16 cellular contexts compared by ENCODE assay signal in the genomic region with DNA sequence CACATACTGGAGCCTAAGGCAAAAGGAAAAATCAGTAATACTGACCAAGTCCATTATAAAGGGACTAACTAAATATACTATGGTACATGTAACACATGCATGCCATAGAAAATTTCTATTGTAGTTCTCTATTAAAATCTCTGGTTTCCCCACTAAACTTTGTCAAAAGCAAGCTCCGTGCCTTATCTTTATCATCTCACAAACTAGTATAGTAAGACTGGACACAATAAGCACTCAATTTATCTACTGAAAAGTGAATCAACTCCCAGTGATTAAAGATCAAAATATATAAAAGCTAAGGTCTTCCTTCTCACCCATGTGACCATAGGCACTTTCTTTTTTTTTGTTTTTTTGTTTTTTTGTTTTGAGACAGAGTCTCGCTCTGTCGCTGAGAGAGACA.
DNase-seq lines count a peak whose midpoint lies in the region; ATAC-seq and TF ChIP-seq lines count a peak whose summit lies in the region.
"Had no signal": no experiment of that assay in that cellular context is flagged by ENCODE, and none has a peak within 500 bp of the region (broad histone marks: within the 10 kb centered on the region; RNA-seq: fewer than 3 reads in every experiment).

No MANE protein-coding gene starts in this region.

- H3K9me3 Mint-ChIP-seq in GM23338: no peaks in the 10 kb centered on the region
- H3K9me3 Mint-ChIP-seq: H9 had no signal

- no peak overlapping the region for H4K91ac ChIP-seq in mesenchymal stem cell (ENCODE audit: low read length)

- H2BK120ac ChIP-seq in mesenchymal stem cell (ENCODE audit: low read depth, low read length): no peak overlapping the region

- TF ChIP-seq CTCF in mammary epithelial cell (conservative IDR thresholded peaks at IDR 0.05 in 1 of 2, IDR thresholded peaks at IDR 0.05 in 1 of 2; ENCODE audit: extremely low read depth in 1 of 2, insufficient read depth in 1 of 2, low read depth in 1 of 2, low read length in 2 of 2): no peak
- TF ChIP-seq CTCF in breast epithelium (IDR thresholded peaks at IDR 0.05): no peak
- no peak for TF ChIP-seq CTCF in GM23338 (conservative IDR thresholded peaks at IDR 0.05; ENCODE audit: low read depth in 2 of 2)

- H3K79me2 ChIP-seq in mammary epithelial cell (ENCODE audit: insufficient read depth, low read length) (no peaks in the 10 kb centered on the region), GM23338 (replicated peaks; ENCODE audit: insufficient read depth) (no peaks in the 10 kb centered on the region)

- intact Hi-C loops in mammary epithelial cell (cut with micrococcal nuclease) (no loop called here), breast epithelium (cut with DNase I; ENCODE audit: low total_unique reads) (loop anchor here (2.0 kb wide), 1 partner anchor 13 kb away; no protein-coding TSS in a partner anchor)

- H4K20me1 ChIP-seq in mammary epithelial cell (ENCODE audit: insufficient read depth, low read length): no peaks in the 10 kb centered on the region
- no peaks in the 10 kb centered on the region for H4K20me1 ChIP-seq in GM23338 (replicated peaks; ENCODE audit: insufficient read depth)
- H4K20me1 ChIP-seq: BLaER1 treated with 17β-estradiol and CSF1 and Interleukin-3, amounts not matched to agents 10 nM and 100 nM had no signal

- H2BK5ac ChIP-seq in mesenchymal stem cell (ENCODE audit: low read depth, low read length, poor library complexity, severe bottlenecking): peak overlapping the region; percentile 14

- H3K4me1 ChIP-seq in mammary epithelial cell (ENCODE audit: insufficient read depth, low read length) (peaks cover 60% of the 10 kb centered on the region), breast epithelium (peaks cover 0 to 5% of the 10 kb centered on the region in 2 donors), SJSA1 (replicated peaks) (peaks cover 67% of the 10 kb centered on the region), mesenchymal stem cell (ENCODE audit: control insufficient read depth, insufficient read depth, low read depth, low read length) (peaks cover 14% of the 10 kb centered on the region), GM23338 (ENCODE audit: insufficient read depth) (no peaks in the 10 kb centered on the region)

- H2BK15ac ChIP-seq in mesenchymal stem cell (ENCODE audit: low read depth, poor library complexity, severe bottlenecking): no peak overlapping the region

- no peaks in the 10 kb centered on the region for H3K9me2 ChIP-seq in GM23338 (ENCODE audit: insufficient read depth)

- H3F3A ChIP-seq in GM23338 (replicated peaks; ENCODE audit: low read depth): no peaks in the 10 kb centered on the region

- H2AK5ac ChIP-seq in mesenchymal stem cell (ENCODE audit: low read length, severe bottlenecking): peak overlapping the region; percentile 31

- H3K9ac ChIP-seq in mammary epithelial cell (ENCODE audit: insufficient read depth, low read length) (no peak overlapping the region), mesenchymal stem cell (ENCODE audit: low read length) (no peak overlapping the region)
- H3K9ac ChIP-seq: BLaER1 treated with 17β-estradiol and CSF1 and Interleukin-3, amounts not matched to agents 10 nM and 100 nM had no signal

- no peak overlapping the region for H3K23ac ChIP-seq in mesenchymal stem cell (ENCODE audit: low read length in 2 of 2)

- WGBS in mammary epithelial cell (ENCODE audit: low coverage, missing lambda C conversion rate): 100% methylated on average over 2 of the region's 3 CpGs
- WGBS in mesenchymal stem cell: 97% methylated on average over 3 of the region's 3 CpGs

- H2BK12ac ChIP-seq in mesenchymal stem cell (ENCODE audit: low read length in 2 of 2): no peak overlapping the region

- no peak for DNase-seq in mammary epithelial cell
- DNase-seq in breast epithelium (ENCODE audit: low spot score in 2 of 2): no peak
- no peak for DNase-seq in SJSA1 (ENCODE audit: low read depth in 1 of 2, low spot score in 2 of 2)
- no peak for DNase-seq in mesenchymal stem cell
- no peak for DNase-seq in GM23338 (ENCODE audit: low spot score)
- DNase-seq in NCI-H774 (lab: John Stamatoyannopoulos, UW): no peak
- DNase-seq: DMS79 treated with DMSO at 0.1 percent for 48 hours; GF-D8; H9; NCI-H1105 treated with DMSO at 0.1 percent for 48 hours; NCI-H187; NCI-H526 treated with DMSO at 0.1 percent for 48 hours; NK-92 treated with Interleukin-12 subunit alpha and Interleukin-12 subunit beta, amount 100 ng/mL, for 24 hours had no signal

- no peaks in the 10 kb centered on the region for H3K79me1 ChIP-seq in mesenchymal stem cell (replicated peaks; ENCODE audit: low read length, poor library complexity, severe bottlenecking)

- no peak overlapping the region for H4K8ac ChIP-seq in mesenchymal stem cell (ENCODE audit: low read length)

- ATAC-seq in GM23338 (no peak), GM19397 (IDR thresholded peaks at IDR 0.05; ENCODE audit: unreplicated experiment) (no peak), GM18519 (IDR thresholded peaks at IDR 0.05; ENCODE audit: low FRiP score, unreplicated experiment) (no peak)

- peak overlapping the region in 1 of 2 experiments; percentile 9 for H3K18ac ChIP-seq in mesenchymal stem cell (ENCODE audit: low read depth in 1 of 2, low read length in 2 of 2)

- no peaks in the 10 kb centered on the region for H3K4me1 Mint-ChIP-seq in GM23338
- H3K4me1 Mint-ChIP-seq: H9 had no signal

- no peak overlapping the region for H3K4ac ChIP-seq in mesenchymal stem cell (ENCODE audit: low read depth in 1 of 2, low read length in 2 of 2)

- peak overlapping the region; percentile 76 for H3K27ac ChIP-seq in mammary epithelial cell (ENCODE audit: insufficient read depth, low read depth, low read length)
- no peak overlapping the region for H3K27ac ChIP-seq in breast epithelium
- H3K27ac ChIP-seq in SJSA1: peak overlapping the region; percentile 90; the same call in 1 of the 2 replicates
- H3K27ac ChIP-seq in mesenchymal stem cell (ENCODE audit: low read length, poor library complexity, severe bottlenecking): peak overlapping the region; percentile 46
- no peak overlapping the region for H3K27ac ChIP-seq in GM23338 (ENCODE audit: low read depth)
- H3K27ac ChIP-seq: BLaER1 treated with 17β-estradiol and CSF1 and Interleukin-3, amounts not matched to agents 10 nM and 100 nM had no signal

- dilution Hi-C loops in mammary epithelial cell (cut with HindIII; ENCODE audit: low sequenced_read_pairs): no loop called here

- H2AFZ ChIP-seq in mammary epithelial cell (ENCODE audit: low read depth, low read length) (no peak overlapping the region), mesenchymal stem cell (ENCODE audit: low read depth, low read length) (no peak overlapping the region), GM23338 (no peak overlapping the region)

- no peaks in the 10 kb centered on the region for H3K36me3 Mint-ChIP-seq in GM23338 (ENCODE audit: low read depth)

- CTCF ChIA-PET in mammary epithelial cell (lab: Charles Lee; ENCODE audit: low non-redundant PET): no interaction called here

- H3K27me3 ChIP-seq in mammary epithelial cell (ENCODE audit: insufficient read depth, low read length) (no peaks in the 10 kb centered on the region), breast epithelium (no peaks in the 10 kb centered on the region), SJSA1 (replicated peaks) (no peaks in the 10 kb centered on the region), mesenchymal stem cell (ENCODE audit: control insufficient read depth in 1 of 2, insufficient read depth in 1 of 2, low read length in 2 of 2) (peaks cover 0 to 10% of the 10 kb centered on the region in 2 experiments), GM23338 (ENCODE audit: insufficient read depth) (no peaks in the 10 kb centered on the region)
- H3K27me3 ChIP-seq: BLaER1 treated with 17β-estradiol and CSF1 and Interleukin-3, amounts not matched to agents 10 nM and 100 nM had no signal

- H3K14ac ChIP-seq in mesenchymal stem cell (ENCODE audit: low read length in 2 of 2): no peak overlapping the region

- H3K4me2 ChIP-seq in mammary epithelial cell (ENCODE audit: insufficient read depth, low read depth, low read length) (no peak overlapping the region), mesenchymal stem cell (ENCODE audit: low read length, poor library complexity, severe bottlenecking) (no peak overlapping the region), GM23338 (no peak overlapping the region)
- H3K4me2 ChIP-seq: BLaER1 treated with 17β-estradiol and CSF1 and Interleukin-3, amounts not matched to agents 10 nM and 100 nM had no signal

- no TSS peak for BruUV-seq in mammary epithelial cell (replicated peaks; lab: Mats Ljungman, UMichigan)

- no peak overlapping the region for H3K4me3 Mint-ChIP-seq in GM23338
- H3K4me3 Mint-ChIP-seq: H9 had no signal

- H3K9me3 ChIP-seq in mammary epithelial cell (replicated peaks; ENCODE audit: insufficient read depth, low read length): no peaks in the 10 kb centered on the region
- no peaks in the 10 kb centered on the region for H3K9me3 ChIP-seq in breast epithelium
- H3K9me3 ChIP-seq in SJSA1 (replicated peaks): no peaks in the 10 kb centered on the region
- no peaks in the 10 kb centered on the region for H3K9me3 ChIP-seq in mesenchymal stem cell (ENCODE audit: control insufficient read depth, low read length)

- H3K27me3 Mint-ChIP-seq in GM23338 (ENCODE audit: insufficient read depth, low read depth, poor library complexity): peaks cover 4% of the 10 kb centered on the region

- no peak for TF ChIP-seq POLR2A in breast epithelium (IDR thresholded peaks at IDR 0.05)

- H3K36me3 ChIP-seq in mammary epithelial cell (ENCODE audit: insufficient read depth, low read length) (no peaks in the 10 kb centered on the region), breast epithelium (no peaks in the 10 kb centered on the region), SJSA1 (no peaks in the 10 kb centered on the region), mesenchymal stem cell (ENCODE audit: control insufficient read depth in 1 of 2, insufficient read depth in 2 of 2, low read depth in 1 of 2, low read length in 2 of 2) (no peaks in the 10 kb centered on the region), GM23338 (ENCODE audit: insufficient read depth) (no peaks in the 10 kb centered on the region)
- H3K36me3 ChIP-seq: BLaER1 treated with 17β-estradiol and CSF1 and Interleukin-3, amounts not matched to agents 10 nM and 100 nM had no signal

- in situ Hi-C loops in mammary epithelial cell (cut with MboI; ENCODE audit: low sequenced_read_pairs in 2 of 2): no loop called here

- no peak overlapping the region for H3K27ac Mint-ChIP-seq in GM23338
- H3K27ac Mint-ChIP-seq: H9 had no signal

- H3K4me3 ChIP-seq in mammary epithelial cell (replicated peaks in 1 of 3; ENCODE audit: insufficient read depth in 1 of 3, low read depth in 2 of 3, low read length in 3 of 3) (no peak overlapping the region), breast epithelium (no peak overlapping the region), SJSA1 (no peak overlapping the region), mesenchymal stem cell (ENCODE audit: insufficient read depth in 1 of 2, low read depth in 1 of 2, low read length in 2 of 2) (no peak overlapping the region), GM23338 (no peak overlapping the region)
- H3K4me3 ChIP-seq: BLaER1 treated with 17β-estradiol and CSF1 and Interleukin-3, amounts not matched to agents 10 nM and 100 nM had no signal

TF ChIP-seq in GM23338, 12 proteins besides CTCF, POLR2A, EP300 and RAD21:
- no peak for TF ChIP-seq JUNB (IDR thresholded peaks at IDR 0.05; ENCODE audit: unreplicated experiment)
- no peak for TF ChIP-seq NANOG (IDR thresholded peaks at IDR 0.05; ENCODE audit: borderline replicate concordance)
- no peak for TF ChIP-seq POLR2AphosphoS5 (IDR thresholded peaks at IDR 0.05; ENCODE audit: low read depth)
- TF ChIP-seq ZNF331 (CRISPR knock-in tag; IDR thresholded peaks at IDR 0.05; ENCODE audit: low read depth): no peak
TF ChIP-seq in GM23338: peak in this region for 0.

Comparison
In these comparisons a context has a peak if more than half of its experiments do, and no peak if none do; other contexts are left out.
1. H3K27ac ChIP-seq: peak in mammary epithelial cell (single experiment), SJSA1 (single experiment) and mesenchymal stem cell (single experiment); none in breast epithelium (0 of 2) and GM23338 (single experiment).